In genomic region chr18:31104444-31104843, GRCh38 we compare ENCODE assay signal across 19 cellular contexts. TPM values are rescaled to one million over a fixed set of nuclear protein-coding genes. Genes with fewer than 3 reads are reported as not detected.
"Had no signal": no experiment of that assay in that cellular context is flagged by ENCODE, and none has a peak within 500 bp of the region (broad histone marks: within the 10 kb centered on the region; RNA-seq: fewer than 3 reads in every experiment).

No MANE protein-coding gene starts in this region.

- H3K36me3 Mint-ChIP-seq: naive B cell had no signal

- H3K4me3 ChIP-seq: heart right ventricle, right atrium auricular region had no signal

- H3K27ac Mint-ChIP-seq: dendritic cell treated with granulocyte-macrophage colony-stimulating factor and Interleukin-4, amounts not matched to agents 40 ng/mL and 50 ng/mL, for 4 days; effector memory CD8-positive, alpha-beta T cell; naive B cell had no signal

- H3K27me3 ChIP-seq: right atrium auricular region had no signal

- H3K4me1 Mint-ChIP-seq: naive B cell had no signal

- H3K4me3 Mint-ChIP-seq: dendritic cell treated with granulocyte-macrophage colony-stimulating factor and Interleukin-4, amounts not matched to agents 40 ng/mL and 50 ng/mL, for 4 days; effector memory CD8-positive, alpha-beta T cell; naive B cell; nephron progenitor cell had no signal

- H3K27ac ChIP-seq: heart right ventricle, neutrophil had no signal

- H3K9me3 ChIP-seq: heart right ventricle, neutrophil, right atrium auricular region had no signal

- DNase-seq: central memory CD4-positive, alpha-beta T cell; effector memory CD8-positive, alpha-beta T cell; heart right ventricle; hypothalamus; naive B cell; nephron progenitor cell; small intestine; stimulated activated CD4-positive, alpha-beta T cell treated with anti-CD3 and anti-CD28 coated beads, Interleukin-2, amount 100 ng/mL, for 48 hours; stimulated activated naive CD4-positive, alpha-beta T cell treated with Interleukin-2 at 50 U/mL for 16 hours had no signal

- H3K27me3 Mint-ChIP-seq: effector memory CD8-positive, alpha-beta T cell had no signal

- H3K36me3 ChIP-seq: heart right ventricle, neutrophil, right atrium auricular region had no signal

- FAIRE-seq: frontal cortex, islet of Langerhans, small intestine, urothelium cell line had no signal

- H3K9me3 Mint-ChIP-seq: dendritic cell treated with granulocyte-macrophage colony-stimulating factor and Interleukin-4, amounts not matched to agents 40 ng/mL and 50 ng/mL, for 4 days; nephron progenitor cell had no signal

RNA-seq across cellular contexts. Expression of gene DSC1, which starts 58.2 kb away (rescaled TPM):
- total RNA-seq: frontal cortex, glomerular endothelial cell, left lobe of liver, osteoblast, pulmonary artery endothelial cell had no signal
- polyA plus RNA-seq: small intestine had no signal
